8 cellular contexts compared by ENCODE assay signal in the genomic region with DNA sequence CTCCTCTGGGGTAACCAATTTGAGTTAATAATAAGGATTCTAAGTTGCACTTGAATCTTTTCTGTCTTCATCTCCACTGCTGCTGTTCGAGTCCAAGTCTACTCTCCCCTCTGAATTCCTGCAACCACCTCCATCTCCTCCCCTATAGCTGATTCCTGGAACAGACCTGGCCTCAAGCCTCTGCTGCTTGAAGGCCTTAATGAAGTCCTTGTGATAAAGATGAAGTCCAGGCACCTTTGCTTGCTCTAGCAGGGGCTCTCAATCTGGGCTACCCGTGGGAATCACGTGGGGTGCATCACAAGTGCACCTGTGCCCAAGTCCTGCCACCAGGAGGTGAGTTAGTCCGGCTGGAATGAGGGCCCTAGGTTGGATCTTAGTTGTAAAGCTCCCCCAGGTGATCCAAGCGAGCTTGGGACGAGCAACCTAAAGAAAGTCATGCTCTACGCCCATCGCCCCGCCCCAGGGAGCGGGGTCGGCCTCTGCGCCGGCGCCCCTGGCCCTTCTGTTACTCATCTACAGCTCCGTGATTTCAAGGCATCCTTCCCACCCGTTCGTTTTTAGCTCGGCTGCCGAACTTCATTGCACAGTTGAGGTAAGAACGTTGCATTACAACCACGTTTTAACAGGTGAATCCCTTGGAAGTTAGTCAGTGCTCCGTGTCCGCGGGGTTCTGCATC. TPM values are rescaled to one million over a fixed set of nuclear protein-coding genes. Genes with fewer than 3 reads are reported as not detected.
A peak's percentile ranks its signal among the peaks of the same experiment; 100 is the strongest.
DNase-seq lines count a peak whose midpoint lies in the region; ATAC-seq and TF ChIP-seq lines count a peak whose summit lies in the region.

No MANE protein-coding gene starts in this region.

- TF ChIP-seq CTCF in mesothelial cell of epicardium (IDR thresholded peaks at IDR 0.05; ENCODE audit: unreplicated experiment): no peak

- H3K27ac Mint-ChIP-seq in activated CD4-positive, alpha-beta T cell treated with anti-CD3 and anti-CD28 coated beads for 36 hours: peak overlapping the region; percentile 75
- peak overlapping the region; percentile 64 for H3K27ac Mint-ChIP-seq in central memory CD8-positive, alpha-beta T cell (ENCODE audit: low read depth)
- peak overlapping the region; percentile 25 for H3K27ac Mint-ChIP-seq in mesothelial cell of epicardium

- no peaks in the 10 kb centered on the region for H3K9me3 Mint-ChIP-seq in activated CD4-positive, alpha-beta T cell treated with anti-CD3 and anti-CD28 coated beads for 36 hours (ENCODE audit: low read depth)
- no peaks in the 10 kb centered on the region for H3K9me3 Mint-ChIP-seq in central memory CD8-positive, alpha-beta T cell
- H3K9me3 Mint-ChIP-seq in mesothelial cell of epicardium: no peaks in the 10 kb centered on the region

- H3K4me1 Mint-ChIP-seq in activated CD4-positive, alpha-beta T cell treated with anti-CD3 and anti-CD28 coated beads for 36 hours: peaks cover 37% of the 10 kb centered on the region
- peaks cover 30% of the 10 kb centered on the region for H3K4me1 Mint-ChIP-seq in central memory CD8-positive, alpha-beta T cell
- H3K4me1 Mint-ChIP-seq in mesothelial cell of epicardium: peaks cover 14% of the 10 kb centered on the region

- ATAC-seq in activated CD4-positive, alpha-beta T cell treated with anti-CD3 and anti-CD28 coated beads for 36 hours: peak; percentile 26
- peak; percentile 5 for ATAC-seq in central memory CD8-positive, alpha-beta T cell (replicated peaks; ENCODE audit: extremely low read depth, poor library complexity, severe bottlenecking)
- ATAC-seq in HG03039 (IDR thresholded peaks at IDR 0.05; ENCODE audit: unreplicated experiment): no peak
- ATAC-seq in HG02588 (IDR thresholded peaks at IDR 0.05; ENCODE audit: unreplicated experiment): no peak
- no peak for ATAC-seq in GM21717 (IDR thresholded peaks at IDR 0.05; ENCODE audit: unreplicated experiment)

- no peaks in the 10 kb centered on the region for H3K27me3 Mint-ChIP-seq in activated CD4-positive, alpha-beta T cell treated with anti-CD3 and anti-CD28 coated beads for 36 hours
- no peaks in the 10 kb centered on the region for H3K27me3 Mint-ChIP-seq in central memory CD8-positive, alpha-beta T cell
- H3K27me3 Mint-ChIP-seq in mesothelial cell of epicardium (ENCODE audit: low read depth): no peaks in the 10 kb centered on the region

- POLR2A ChIA-PET in activated CD4-positive, alpha-beta T cell treated with anti-CD3 and anti-CD28 coated beads for 36 hours (lab: Charles Lee): no interaction called here

- CTCF ChIA-PET in activated CD4-positive, alpha-beta T cell treated with anti-CD3 and anti-CD28 coated beads for 36 hours (lab: Charles Lee): interaction anchor here (0.6 to 1.0 kb wide), 5 partner anchors 19 to 577 kb away, joined by 3 to 4 read pairs (median 3); no protein-coding TSS in a partner anchor

- no peak for DNase-seq in activated CD4-positive, alpha-beta T cell treated with anti-CD3 and anti-CD28 coated beads for 36 hours
- no peak for DNase-seq in activated CD4-positive, alpha-beta T cell treated with anti-CD3 and anti-CD28 coated beads, Interleukin-2, amount 50 U/mL, for 4 hours
- DNase-seq in NCI-H1930 (lab: John Stamatoyannopoulos, UW): peak; percentile 41 to 56
- no peak for DNase-seq in central memory CD8-positive, alpha-beta T cell (ENCODE audit: low spot score in 2 of 2)
- DNase-seq in mesothelial cell of epicardium (ENCODE audit: low spot score in 2 of 2, unreplicated experiment in 2 of 2): no peak

- peak overlapping the region; percentile 69 for H3K4me3 Mint-ChIP-seq in activated CD4-positive, alpha-beta T cell treated with anti-CD3 and anti-CD28 coated beads for 36 hours
- peak overlapping the region; percentile 78 for H3K4me3 Mint-ChIP-seq in central memory CD8-positive, alpha-beta T cell
- peak overlapping the region; percentile 69 for H3K4me3 Mint-ChIP-seq in mesothelial cell of epicardium

- intact Hi-C loops in activated CD4-positive, alpha-beta T cell treated with anti-CD3 and anti-CD28 coated beads for 36 hours (cut with DNase I, micrococcal nuclease): loop anchor here (5.0 to 10.0 kb wide), 4 partner anchors 51 to 971 kb away; a partner anchor contains a TSS

- peaks cover 46% of the 10 kb centered on the region for H3K36me3 Mint-ChIP-seq in activated CD4-positive, alpha-beta T cell treated with anti-CD3 and anti-CD28 coated beads for 36 hours (ENCODE audit: low read depth)
- H3K36me3 Mint-ChIP-seq in central memory CD8-positive, alpha-beta T cell (ENCODE audit: insufficient read depth): peaks cover 5% of the 10 kb centered on the region
- H3K36me3 Mint-ChIP-seq in mesothelial cell of epicardium: peaks cover 20% of the 10 kb centered on the region

RNA-seq across cellular contexts. Expression of a gene that starts 0.9 kb away (rescaled TPM):
- total RNA-seq in activated CD4-positive, alpha-beta T cell treated with anti-CD3 and anti-CD28 coated beads for 36 hours: 10 to 100 TPM; 53.7 to 63.7 TPM
- total RNA-seq in mesothelial cell of epicardium: 39.7 to 42.7 TPM (median 41.6 TPM) in 3 replicates

RNA-seq across cellular contexts. Expression of a gene that starts 50.0 kb away (rescaled TPM):
- total RNA-seq in activated CD4-positive, alpha-beta T cell treated with anti-CD3 and anti-CD28 coated beads for 36 hours: 100 to 1,000 TPM in 1 of 2 experiments, 10 to 100 TPM in 1; 72.3 to 103 TPM
- total RNA-seq in mesothelial cell of epicardium: 44.9 to 47.3 TPM (median 45.1 TPM) in 3 replicates

RNA-seq across cellular contexts. Expression of a gene that starts 50.1 kb away (rescaled TPM):
- 10 to 100 TPM; 89.7 to 92.1 TPM for total RNA-seq in activated CD4-positive, alpha-beta T cell treated with anti-CD3 and anti-CD28 coated beads for 36 hours
- 35.9 to 39.8 TPM (median 38.0 TPM) in 3 replicates for total RNA-seq in mesothelial cell of epicardium

Comparison
In these comparisons a context has a peak if more than half of its experiments do, and no peak if none do; other contexts are left out.
1. ATAC-seq: peak in activated CD4-positive, alpha-beta T cell treated with anti-CD3 and anti-CD28 coated beads for 36 hours (single experiment) and central memory CD8-positive, alpha-beta T cell (single experiment); none in HG03039 (single experiment), HG02588 (single experiment) and GM21717 (single experiment).
2. DNase-seq: peak in NCI-H1930 (2 of 2); none in activated CD4-positive, alpha-beta T cell treated with anti-CD3 and anti-CD28 coated beads for 36 hours (single experiment), activated CD4-positive, alpha-beta T cell treated with anti-CD3 and anti-CD28 coated beads, Interleukin-2, amount 50 U/mL, for 4 hours (0 of 2), central memory CD8-positive, alpha-beta T cell (0 of 2) and mesothelial cell of epicardium (0 of 2).
3. H3K27ac Mint-ChIP-seq: peak in every context shown above with its lines; median percentile 75 in activated CD4-positive, alpha-beta T cell treated with anti-CD3 and anti-CD28 coated beads for 36 hours; 64 in central memory CD8-positive, alpha-beta T cell; 25 in mesothelial cell of epicardium.
4. Peak in every context shown above with its lines, with median percentiles within 50 percentile points of each other: H3K4me3 Mint-ChIP-seq.